ENCODE assay signal across 15 cellular contexts in genomic region chr7:81284576-81284975, GRCh38.
DNase-seq lines count a peak whose midpoint lies in the region; ATAC-seq and TF ChIP-seq lines count a peak whose summit lies in the region.
"Had no signal": no experiment of that assay in that cellular context is flagged by ENCODE, and none has a peak within 500 bp of the region (broad histone marks: within the 10 kb centered on the region; RNA-seq: fewer than 3 reads in every experiment).

No MANE protein-coding gene starts in this region.

- H3K4me1 ChIP-seq in body of pancreas = no peaks in the 10 kb centered on the region
- H3K4me1 ChIP-seq: right atrium auricular region had no signal

- no peak for TF ChIP-seq POLR2A in body of pancreas (IDR thresholded peaks at IDR 0.05)

- no peaks in the 10 kb centered on the region for H3K9me3 ChIP-seq in body of pancreas
- H3K9me3 ChIP-seq: mucosa of descending colon, right atrium auricular region had no signal

- 80 to 93% methylated on average over 1 of the region's 1 CpG for WGBS in body of pancreas, 2 donors

- H3K27ac Mint-ChIP-seq in mesothelial cell of epicardium = peak overlapping the region; percentile 19
- no peak overlapping the region for H3K27ac Mint-ChIP-seq in natural killer cell treated with Interleukin-12 subunit alpha and Interleukin-12 subunit beta and Interleukin-15 and Interleukin-18, amount 100 ng/mL, for 72 hours
- no peak overlapping the region for H3K27ac Mint-ChIP-seq in type B pancreatic cell
- H3K27ac Mint-ChIP-seq: CD4-positive, CD25-positive, alpha-beta regulatory T cell; stimulated activated naive CD8-positive, alpha-beta T cell treated with anti-CD3 and anti-CD28 coated beads, Interleukin-15, amount 100 ng/mL, for 72 hours had no signal

- no peak overlapping the region for H3K27ac ChIP-seq in body of pancreas
- H3K27ac ChIP-seq: right atrium auricular region had no signal

- H3K27me3 Mint-ChIP-seq in mesothelial cell of epicardium (ENCODE audit: low read depth) = no peaks in the 10 kb centered on the region
- H3K27me3 Mint-ChIP-seq in natural killer cell treated with Interleukin-12 subunit alpha and Interleukin-12 subunit beta and Interleukin-15 and Interleukin-18, amount 100 ng/mL, for 72 hours = no peaks in the 10 kb centered on the region
- no peaks in the 10 kb centered on the region for H3K27me3 Mint-ChIP-seq in type B pancreatic cell
- H3K27me3 Mint-ChIP-seq: CD4-positive, CD25-positive, alpha-beta regulatory T cell; stimulated activated naive CD8-positive, alpha-beta T cell treated with anti-CD3 and anti-CD28 coated beads, Interleukin-15, amount 100 ng/mL, for 72 hours had no signal

- no peaks in the 10 kb centered on the region for H3K36me3 ChIP-seq in body of pancreas (replicated peaks in 1 of 2; ENCODE audit: insufficient read depth in 1 of 2, low read depth in 2 of 2)
- H3K36me3 ChIP-seq: right atrium auricular region had no signal

- H3K9me3 Mint-ChIP-seq in mesothelial cell of epicardium (peaks cover 22% of the 10 kb centered on the region), type B pancreatic cell (no peaks in the 10 kb centered on the region)
- H3K9me3 Mint-ChIP-seq in natural killer cell treated with Interleukin-12 subunit alpha and Interleukin-12 subunit beta and Interleukin-15 and Interleukin-18, amount 100 ng/mL, for 72 hours = peaks cover 8% of the 10 kb centered on the region

- no peak for TF ChIP-seq CTCF in cardiac fibroblast (IDR thresholded peaks at IDR 0.05; ENCODE audit: low read depth, low read length)
- no peak for TF ChIP-seq CTCF in mesothelial cell of epicardium (IDR thresholded peaks at IDR 0.05; ENCODE audit: unreplicated experiment)
- no peak for TF ChIP-seq CTCF in body of pancreas (IDR thresholded peaks at IDR 0.05)
- no peak for TF ChIP-seq CTCF in type B pancreatic cell (conservative IDR thresholded peaks at IDR 0.05)

- H3K4me3 Mint-ChIP-seq in mesothelial cell of epicardium (no peak overlapping the region), type B pancreatic cell (no peak overlapping the region)
- no peak overlapping the region for H3K4me3 Mint-ChIP-seq in natural killer cell treated with Interleukin-12 subunit alpha and Interleukin-12 subunit beta and Interleukin-15 and Interleukin-18, amount 100 ng/mL, for 72 hours
- H3K4me3 Mint-ChIP-seq: CD4-positive, CD25-positive, alpha-beta regulatory T cell; stimulated activated naive CD8-positive, alpha-beta T cell treated with anti-CD3 and anti-CD28 coated beads, Interleukin-15, amount 100 ng/mL, for 72 hours had no signal

- H3K36me3 Mint-ChIP-seq in mesothelial cell of epicardium (peaks cover 1% of the 10 kb centered on the region), type B pancreatic cell (no peaks in the 10 kb centered on the region)
- H3K36me3 Mint-ChIP-seq in natural killer cell treated with Interleukin-12 subunit alpha and Interleukin-12 subunit beta and Interleukin-15 and Interleukin-18, amount 100 ng/mL, for 72 hours = no peaks in the 10 kb centered on the region
- H3K36me3 Mint-ChIP-seq: CD4-positive, CD25-positive, alpha-beta regulatory T cell had no signal

- no peak for ATAC-seq in natural killer cell treated with Interleukin-12 subunit alpha and Interleukin-12 subunit beta and Interleukin-15 and Interleukin-18, amount 100 ng/mL, for 72 hours
- ATAC-seq in HG02938 (IDR thresholded peaks at IDR 0.05; ENCODE audit: unreplicated experiment) (no peak), body of pancreas (no peak)
- ATAC-seq: mucosa of descending colon; stimulated activated naive CD8-positive, alpha-beta T cell treated with anti-CD3 and anti-CD28 coated beads, Interleukin-15, amount 100 ng/mL, for 72 hours had no signal

- intact Hi-C loops in body of pancreas (cut with DNase I) = no loop called here

- peaks cover 9% of the 10 kb centered on the region for H3K4me1 Mint-ChIP-seq in mesothelial cell of epicardium
- H3K4me1 Mint-ChIP-seq in natural killer cell treated with Interleukin-12 subunit alpha and Interleukin-12 subunit beta and Interleukin-15 and Interleukin-18, amount 100 ng/mL, for 72 hours (ENCODE audit: low read depth in 2 of 2) = no peaks in the 10 kb centered on the region
- H3K4me1 Mint-ChIP-seq in type B pancreatic cell (ENCODE audit: unreplicated experiment) = no peaks in the 10 kb centered on the region
- H3K4me1 Mint-ChIP-seq: CD4-positive, CD25-positive, alpha-beta regulatory T cell; stimulated activated naive CD8-positive, alpha-beta T cell treated with anti-CD3 and anti-CD28 coated beads, Interleukin-15, amount 100 ng/mL, for 72 hours had no signal

- H3K4me3 ChIP-seq in cardiac fibroblast (replicated peaks in 1 of 2; ENCODE audit: low read depth in 2 of 2, low read length in 2 of 2) (no peak overlapping the region), body of pancreas (no peak overlapping the region)
- H3K4me3 ChIP-seq: mucosa of descending colon, right atrium auricular region had no signal

- no peaks in the 10 kb centered on the region for H3K27me3 ChIP-seq in body of pancreas
- H3K27me3 ChIP-seq: right atrium auricular region had no signal

- DNase-seq in EH (ENCODE audit: low read depth) (peak; percentile 68), NCI-H226 (peak; percentile 84), cardiac fibroblast (ENCODE audit: low read depth in 2 of 2) (peak; percentile 54 to 82), mesothelial cell of epicardium (ENCODE audit: low spot score in 2 of 2, unreplicated experiment in 2 of 2) (no peak), body of pancreas (no peak), type B pancreatic cell (ENCODE audit: extremely low spot score, unreplicated experiment) (no peak)
- DNase-seq in natural killer cell treated with Interleukin-12 subunit alpha and Interleukin-12 subunit beta and Interleukin-15 and Interleukin-18, amount 100 ng/mL, for 72 hours (ENCODE audit: low spot score) = no peak
- DNase-seq: activated CD4-positive, alpha-beta T cell treated with anti-CD3 and anti-CD28 coated beads for 48 hours; CD4-positive, CD25-positive, alpha-beta regulatory T cell; erythroblast; mucosa of descending colon; NCI-H1436; stimulated activated naive CD8-positive, alpha-beta T cell treated with anti-CD3 and anti-CD28 coated beads, Interleukin-15, amount 100 ng/mL, for 72 hours had no signal

Comparison
In these comparisons a context has a peak if more than half of its experiments do, and no peak if none do; other contexts are left out.
1. DNase-seq: peak in EH (single experiment), NCI-H226 (single experiment) and cardiac fibroblast (2 of 2); none in mesothelial cell of epicardium (0 of 2), natural killer cell treated with Interleukin-12 subunit alpha and Interleukin-12 subunit beta and Interleukin-15 and Interleukin-18, amount 100 ng/mL, for 72 hours (single experiment), body of pancreas (0 of 4) and type B pancreatic cell (single experiment).